Comparison of ENCODE assay signal across 9 cellular contexts in genomic region chr16:72172105-72173034, GRCh38. TPM values are rescaled to one million over a fixed set of nuclear protein-coding genes. Genes with fewer than 3 reads are reported as not detected.
DNase-seq lines count a peak whose midpoint lies in the region; ATAC-seq, FAIRE-seq and TF ChIP-seq lines count a peak whose summit lies in the region.
"Had no signal": no experiment of that assay in that cellular context is flagged by ENCODE, and none has a peak within 500 bp of the region (broad histone marks: within the 10 kb centered on the region; RNA-seq: fewer than 3 reads in every experiment).

Gene PMFBP1, minus strand, starts transcription at chr16:72172155. Its CDS starts 947 bp downstream, at chr16:72171208.

- CTCF ChIA-PET in K562 (lab: Yijun Ruan, JAX; ENCODE audit: low intra/inter-chr PET ratio): no interaction called here

- FAIRE-seq in K562 (lab: Jason Lieb, UNC): peak; percentile 11
- FAIRE-seq: endometrium had no signal

- WGBS in K562 (ENCODE audit: insufficient coverage, low coverage, missing lambda C conversion rate): 2% methylated on average over 11 of the region's 11 CpGs

- no peak for TF ChIP-seq EP300 in K562 (IDR thresholded peaks at IDR 0.05; ENCODE audit: low read length)

- POLR2A ChIA-PET in K562 (lab: Yijun Ruan, JAX): interaction anchor here (1.2 kb wide), 1 partner anchor 10 kb away, joined by 6 read pairs; no protein-coding TSS in a partner anchor

- H2AFZ ChIP-seq in K562 (ENCODE audit: low read depth, low read length): peak within 1 kb of the TSS; percentile 2; the same call in 1 of the 2 replicates

- no peak within 1 kb of the TSS for H3K4me2 ChIP-seq in K562 (ENCODE audit: insufficient read depth, low read length)

- intact Hi-C loops in K562 (cut with micrococcal nuclease) (no loop called here), lower lobe of right lung (cut with DNase I) (no loop called here)

- H3K27ac ChIP-seq in K562 (ENCODE audit: extremely low read depth, low read depth, low read length) (no peak within 1 kb of the TSS), lower lobe of right lung (no peak within 1 kb of the TSS)

- TF ChIP-seq CTCF in AG09309 (IDR thresholded peaks at IDR 0.05; ENCODE audit: control insufficient read depth, insufficient read depth, low read depth, low read length, missing control alignments) (no peak), K562 (IDR thresholded peaks at IDR 0.05 in 2 of 3, conservative IDR thresholded peaks at IDR 0.05 in 1 of 3; ENCODE audit: insufficient read depth in 2 of 3, low read depth in 1 of 3, low read length in 3 of 3) (no peak), lower lobe of right lung (IDR thresholded peaks at IDR 0.05) (no peak)

- H3K4me3 ChIP-seq in AG09309 (ENCODE audit: control insufficient read depth, low read depth, low read length): no peak within 1 kb of the TSS
- H3K4me3 ChIP-seq in K562: no peak within 1 kb of the TSS
- no peak within 1 kb of the TSS for H3K4me3 ChIP-seq in lower lobe of right lung

- H3K4me1 ChIP-seq in K562 (replicated peaks in 1 of 2; ENCODE audit: control insufficient read depth in 2 of 2, insufficient read depth in 2 of 2, low read length in 2 of 2) (no peaks in the 10 kb centered on the region), lower lobe of right lung (no peaks in the 10 kb centered on the region)

- H3K27me3 ChIP-seq in K562 (ENCODE audit: control insufficient read depth in 2 of 2, insufficient read depth in 2 of 2, low read length in 2 of 2) (no peaks in the 10 kb centered on the region), lower lobe of right lung (ENCODE audit: low read depth) (no peaks in the 10 kb centered on the region)

- H3K9me1 ChIP-seq in K562 (ENCODE audit: control insufficient read depth, insufficient read depth, low read length): no peaks in the 10 kb centered on the region

- no peak for TF ChIP-seq POLR2A in GM18505 (IDR thresholded peaks at IDR 0.05; ENCODE audit: borderline replicate concordance, extremely low read depth, insufficient read depth, insufficient read length)
- TF ChIP-seq POLR2A in K562 (conservative IDR thresholded peaks at IDR 0.05): no peak

- DNase-seq in AG09309 (ENCODE audit: low read depth) (peak; percentile 79), NCI-H2196 (lab: John Stamatoyannopoulos, UW; ENCODE audit: unreplicated experiment) (peak; percentile 50), K562 (ENCODE audit: extremely low read depth in 1 of 4, low spot score in 3 of 4) (peak in 3 of 4 experiments; percentile 14 to 45 (median 19)), lower lobe of right lung (no peak), NCI-H774 (lab: John Stamatoyannopoulos, UW) (no peak), NK-92 (lab: John Stamatoyannopoulos, UW; ENCODE audit: unreplicated experiment) (no peak)

- no peaks in the 10 kb centered on the region for H3K9me3 ChIP-seq in K562 (replicated peaks; ENCODE audit: control insufficient read depth, insufficient read depth, low read depth, low read length)
- no peaks in the 10 kb centered on the region for H3K9me3 ChIP-seq in lower lobe of right lung

- no peaks in the 10 kb centered on the region for H3K36me3 ChIP-seq in K562 (ENCODE audit: control insufficient read depth, insufficient read depth, low read length)
- H3K36me3 ChIP-seq in lower lobe of right lung: no peaks in the 10 kb centered on the region

- in situ Hi-C loops in K562 (cut with MboI): no loop called here

- peak; percentile 98 for ATAC-seq in GM18505 (IDR thresholded peaks at IDR 0.05; ENCODE audit: unreplicated experiment)
- peak; percentile 96 for ATAC-seq in HG02798 (IDR thresholded peaks at IDR 0.05; ENCODE audit: poor library complexity, unreplicated experiment)
- peak; percentile 65 for ATAC-seq in K562
- ATAC-seq in lower lobe of right lung: peak; percentile 92

- no TSS peak for BruUV-seq in K562 (replicated peaks; lab: Mats Ljungman, UMichigan)

- H3K9ac ChIP-seq in K562 (ENCODE audit: insufficient read depth in 1 of 2, low read depth in 2 of 2, low read length in 2 of 2): no peak within 1 kb of the TSS

- no peaks in the 10 kb centered on the region for H3K79me2 ChIP-seq in K562 (ENCODE audit: control insufficient read depth, insufficient read depth, low read length)

- no peaks in the 10 kb centered on the region for H4K20me1 ChIP-seq in K562 (replicated peaks; ENCODE audit: control insufficient read depth, insufficient read depth, low read length)

- TF ChIP-seq RAD21 in K562 (CRISPR knock-in tag; conservative IDR thresholded peaks at IDR 0.05 in 1 of 2, IDR thresholded peaks at IDR 0.05 in 1 of 2): no peak

TF ChIP-seq in K562, 482 proteins besides CTCF, POLR2A, EP300 and RAD21 (continues in another document):
- TF ChIP-seq FOSL1 (tag; conservative IDR thresholded peaks at IDR 0.05): peak; percentile 91
- TF ChIP-seq, protein P1, sequence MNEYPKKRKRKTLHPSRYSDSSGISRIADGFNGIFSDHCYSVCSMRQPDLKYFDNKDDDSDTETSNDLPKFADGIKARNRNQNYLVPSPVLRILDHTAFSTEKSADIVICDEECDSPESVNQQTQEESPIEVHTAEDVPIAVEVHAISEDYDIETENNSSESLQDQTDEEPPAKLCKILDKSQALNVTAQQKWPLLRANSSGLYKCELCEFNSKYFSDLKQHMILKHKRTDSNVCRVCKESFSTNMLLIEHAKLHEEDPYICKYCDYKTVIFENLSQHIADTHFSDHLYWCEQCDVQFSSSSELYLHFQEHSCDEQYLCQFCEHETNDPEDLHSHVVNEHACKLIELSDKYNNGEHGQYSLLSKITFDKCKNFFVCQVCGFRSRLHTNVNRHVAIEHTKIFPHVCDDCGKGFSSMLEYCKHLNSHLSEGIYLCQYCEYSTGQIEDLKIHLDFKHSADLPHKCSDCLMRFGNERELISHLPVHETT (CRISPR knock-in tag; conservative IDR thresholded peaks at IDR 0.05 in 1 of 2, IDR thresholded peaks at IDR 0.05 in 1 of 2): 0 out of 4 replicates have a peak, but pooled peaks of 1 of the 2 experiments have one; percentile 42
- TF ChIP-seq FOXJ2 (tag; IDR thresholded peaks at IDR 0.05): peak; percentile 81
- TF ChIP-seq ATF3 (IDR thresholded peaks at IDR 0.05): 0 out of 2 replicates have a peak, but pooled peaks have one; percentile 39
- no peak for TF ChIP-seq ATF3 (CRISPR knock-in tag; conservative IDR thresholded peaks at IDR 0.05)
- no peak for TF ChIP-seq ZNF253 (CRISPR knock-in tag; conservative IDR thresholded peaks at IDR 0.05)
- TF ChIP-seq GABPA (tag; conservative IDR thresholded peaks at IDR 0.05; ENCODE audit: low read depth): 0 out of 2 replicates have a peak, but pooled peaks have one; percentile 34
- TF ChIP-seq TFAP4 (CRISPR knock-in tag; IDR thresholded peaks at IDR 0.05; ENCODE audit: borderline replicate concordance): peak; percentile 37
- TF ChIP-seq, protein P2, sequence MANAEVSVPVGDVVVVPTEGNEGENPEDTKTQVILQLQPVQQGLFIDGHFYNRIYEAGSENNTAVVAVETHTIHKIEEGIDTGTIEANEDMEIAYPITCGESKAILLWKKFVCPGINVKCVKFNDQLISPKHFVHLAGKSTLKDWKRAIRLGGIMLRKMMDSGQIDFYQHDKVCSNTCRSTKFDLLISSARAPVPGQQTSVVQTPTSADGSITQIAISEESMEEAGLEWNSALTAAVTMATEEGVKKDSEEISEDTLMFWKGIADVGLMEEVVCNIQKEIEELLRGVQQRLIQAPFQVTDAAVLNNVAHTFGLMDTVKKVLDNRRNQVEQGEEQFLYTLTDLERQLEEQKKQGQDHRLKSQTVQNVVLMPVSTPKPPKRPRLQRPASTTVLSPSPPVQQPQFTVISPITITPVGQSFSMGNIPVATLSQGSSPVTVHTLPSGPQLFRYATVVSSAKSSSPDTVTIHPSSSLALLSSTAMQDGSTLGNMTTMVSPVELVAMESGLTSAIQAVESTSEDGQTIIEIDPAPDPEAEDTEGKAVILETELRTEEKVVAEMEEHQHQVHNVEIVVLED (CRISPR knock-in tag; IDR thresholded peaks at IDR 0.05): no peak
- TF ChIP-seq MYNN (IDR thresholded peaks at IDR 0.05): peak; percentile 92; the same call in 1 of the 2 replicates
- TF ChIP-seq MYNN (CRISPR knock-in tag; IDR thresholded peaks at IDR 0.05): no peak
- 0 out of 2 replicates have a peak, but pooled peaks have one; percentile 45 for TF ChIP-seq MAFG (tag; conservative IDR thresholded peaks at IDR 0.05)
- TF ChIP-seq C11orf30 (IDR thresholded peaks at IDR 0.05; ENCODE audit: low read depth): peak; percentile 50; the same call in 1 of the 2 replicates

RNA-seq across cellular contexts. Expression of gene PMFBP1, which starts in this region (rescaled TPM):
- 0.32 and 0.67 TPM in 2 replicates for total RNA-seq in K562 (2011; cell fraction: chromatin; rRNA removed; ENCODE audit: low replicate concordance)
- 0.26 and 0.33 TPM in 2 replicates for total RNA-seq in K562 (2011; cell fraction: nucleolus; rRNA removed)
- total RNA-seq in K562 (2011; cell fraction: nucleoplasm; rRNA removed): 0.15 and 0.53 TPM in 2 replicates
- total RNA-seq in K562 (2014; rRNA removed): 0.68 and 0.78 TPM in 2 replicates
- total RNA-seq in K562 (2014; rRNA removed; fragmentation: Illumina TruSeq; extraction: Trizol): 0.64 and 0.91 TPM in 2 replicates
- total RNA-seq in K562 (2015; rRNA removed; fragmentation: Illumina TruSeq; extraction: Trizol): 0.34 and 0.72 TPM in 2 replicates
- 0.27 and 0.47 TPM in 2 replicates for total RNA-seq in K562 (2021)
- 0.13 and 0.20 TPM in 2 replicates for polyA plus RNA-seq in K562 (2011; rRNA removed)
- polyA plus RNA-seq in K562 (2011; cell fraction: cytosol; rRNA removed): 0.09 TPM in 1 of 2 replicates, not detected in the other
- polyA plus RNA-seq in K562 (2011; cell fraction: nucleus; rRNA removed): 0.41 and 0.87 TPM in 2 replicates
- 0.59 and 2.5 TPM in 2 replicates for polyA plus RNA-seq in K562 (2012)
- polyA plus RNA-seq in K562 (2014; fragmentation: Illumina TruSeq; extraction: Trizol): 0.21 and 0.64 TPM in 2 replicates
- polyA plus RNA-seq in K562 (2014; fragmentation: Nextera tagmentation; extraction: Ambion mirVana): under 1 TPM; 0.15 to 0.41 TPM
- polyA plus RNA-seq in K562 (2014; rRNA removed): 0.18 and 0.29 TPM in 2 replicates
- polyA minus RNA-seq in K562 (2011; rRNA and poly(A)+ RNA removed): 0.95 and 1.5 TPM in 2 replicates
- not detected in 2 replicates for polyA minus RNA-seq in K562 (2011; cell fraction: cytosol; rRNA and poly(A)+ RNA removed)
- polyA minus RNA-seq in K562 (2011; cell fraction: nucleus; rRNA and poly(A)+ RNA removed): 0.40 and 0.89 TPM in 2 replicates
- total RNA-seq in lower lobe of right lung: 0.62 TPM

Comparison
In these comparisons a context has a peak if more than half of its experiments do, and no peak if none do; other contexts are left out.
1. Peak in ATAC-seq in lower lobe of right lung; RNA of the gene not detected or under 1 TPM.
2. DNase-seq: peak in AG09309 (single experiment), NCI-H2196 (single experiment) and K562 (3 of 4); none in lower lobe of right lung (single experiment), NCI-H774 (single experiment) and NK-92 (single experiment).
3. Peak in every context shown above with its lines, with median percentiles within 50 percentile points of each other: ATAC-seq.